Comparison of ENCODE assay signal across 22 cellular contexts in genomic region chr5:60148356-60148755, GRCh38.
DNase-seq lines count a peak whose midpoint lies in the region; ATAC-seq and TF ChIP-seq lines count a peak whose summit lies in the region.
"Had no signal": no experiment of that assay in that cellular context is flagged by ENCODE, and none has a peak within 500 bp of the region (broad histone marks: within the 10 kb centered on the region; RNA-seq: fewer than 3 reads in every experiment).

No MANE protein-coding gene starts in this region.

- ATAC-seq in SK-N-SH treated with all-trans-retinoic acid at 6 μM for 48 hours, result peak; percentile 63; the same call in 2 of the 3 replicates
- no peak for ATAC-seq in HG02970 (IDR thresholded peaks at IDR 0.05; ENCODE audit: low FRiP score, unreplicated experiment)
- no peak for ATAC-seq in HG02642 (IDR thresholded peaks at IDR 0.05; ENCODE audit: poor library complexity, unreplicated experiment)
- ATAC-seq in GM19452 (IDR thresholded peaks at IDR 0.05; ENCODE audit: unreplicated experiment), result no peak
- ATAC-seq: activated CD4-positive, CD25-positive, alpha-beta regulatory T cell treated with anti-CD3 and anti-CD28 coated beads, Interleukin-2, amount 50 U/mL, for 24 hours; psoas muscle had no signal

- no peak for TF ChIP-seq CTCF in epithelial cell of esophagus (IDR thresholded peaks at IDR 0.05; ENCODE audit: insufficient read depth, low read depth, low read length, missing control alignments)

- H3K4me3 ChIP-seq in epithelial cell of esophagus (ENCODE audit: low read length), result no peak overlapping the region
- H3K4me3 ChIP-seq: HAP-1, psoas muscle, spleen, tibial artery had no signal

- DNase-seq in EL (peak; percentile 61), epithelial cell of esophagus (ENCODE audit: low read depth) (peak; percentile 10), non-pigmented ciliary epithelial cell (ENCODE audit: low read depth) (peak; percentile 31), NCI-H1436 (lab: John Stamatoyannopoulos, UW) (no peak)
- DNase-seq: activated CD4-positive, alpha-beta memory T cell treated with anti-CD3 and anti-CD28 coated beads, Interleukin-2, amount 10 ng/mL, durations not matched to agents 7 days and 5 days; activated effector memory CD4-positive, alpha-beta T cell treated with Interleukin-2 at 50 U/mL for 16 hours; C1 segment of cervical spinal cord; kidney glomerular epithelial cell; mammary epithelial cell; NCI-H187; NCI-H69; psoas muscle; spleen; stimulated activated CD4-positive, alpha-beta T cell treated with anti-CD3 and anti-CD28 coated beads, Interleukin-4, amount 100 ng/mL, for 4 hours; T1000; tibial artery had no signal

TF ChIP-seq in SK-N-SH treated with all-trans-retinoic acid at 6 μM for 48 hours, 23 proteins besides CTCF, POLR2A, EP300 and RAD21:
- TF ChIP-seq GLIS3 (CRISPR knock-in tag; IDR thresholded peaks at IDR 0.05), result no peak
- TF ChIP-seq CSDC2 (CRISPR knock-in tag; IDR thresholded peaks at IDR 0.05), result no peak
- no peak for TF ChIP-seq ZNF8 (CRISPR knock-in tag; IDR thresholded peaks at IDR 0.05)
- no peak for TF ChIP-seq OSR1 (CRISPR knock-in tag; IDR thresholded peaks at IDR 0.05)
- TF ChIP-seq PATZ1 (CRISPR knock-in tag; IDR thresholded peaks at IDR 0.05; ENCODE audit: borderline replicate concordance), result no peak
- TF ChIP-seq ZNF70 (CRISPR knock-in tag; IDR thresholded peaks at IDR 0.05), result no peak
- TF ChIP-seq POU6F1 (CRISPR knock-in tag; IDR thresholded peaks at IDR 0.05; ENCODE audit: borderline replicate concordance, low read depth), result no peak
- TF ChIP-seq TOX (CRISPR knock-in tag; IDR thresholded peaks at IDR 0.05; ENCODE audit: borderline replicate concordance), result no peak
- no peak for TF ChIP-seq TCF4 (CRISPR knock-in tag; IDR thresholded peaks at IDR 0.05; ENCODE audit: borderline replicate concordance)
- no peak for TF ChIP-seq ESRRG (CRISPR knock-in tag; IDR thresholded peaks at IDR 0.05)
- no peak for TF ChIP-seq ZC3H10 (CRISPR knock-in tag; IDR thresholded peaks at IDR 0.05)
- TF ChIP-seq CREB5 (CRISPR knock-in tag; IDR thresholded peaks at IDR 0.05; ENCODE audit: low read depth), result no peak
- TF ChIP-seq ZFP30 (CRISPR knock-in tag; IDR thresholded peaks at IDR 0.05), result no peak
- no peak for TF ChIP-seq ZFP3 (CRISPR knock-in tag; IDR thresholded peaks at IDR 0.05)
- no peak for TF ChIP-seq ISL1 (CRISPR knock-in tag; IDR thresholded peaks at IDR 0.05)
- TF ChIP-seq ARNTL (CRISPR knock-in tag; IDR thresholded peaks at IDR 0.05; ENCODE audit: borderline replicate concordance, low read depth), result no peak
- no peak for TF ChIP-seq RARB (CRISPR knock-in tag; IDR thresholded peaks at IDR 0.05)
- no peak for TF ChIP-seq ZNF565 (CRISPR knock-in tag; conservative IDR thresholded peaks at IDR 0.05; ENCODE audit: low read depth)
